Comparison of ENCODE assay signal across 21 cellular contexts in genomic region chr18:59911600-59911999, GRCh38. TPM values are rescaled to one million over a fixed set of nuclear protein-coding genes. Genes with fewer than 3 reads are reported as not detected.
DNase-seq lines count a peak whose midpoint lies in the region; ATAC-seq, FAIRE-seq and TF ChIP-seq lines count a peak whose summit lies in the region.
"Had no signal": no experiment of that assay in that cellular context is flagged by ENCODE, and none has a peak within 500 bp of the region (broad histone marks: within the 10 kb centered on the region; RNA-seq: fewer than 3 reads in every experiment).

No MANE protein-coding gene starts in this region.

- no peak overlapping the region for H3K4me2 ChIP-seq in astrocyte (ENCODE audit: low read length)
- H3K4me2 ChIP-seq: BLaER1 had no signal

- H3K4me3 ChIP-seq in astrocyte (ENCODE audit: insufficient read depth, low read depth, low read length): no peak overlapping the region
- H3K4me3 ChIP-seq: BLaER1, pancreas, skin epidermis, thoracic aorta had no signal

- H3K9ac ChIP-seq in astrocyte (ENCODE audit: low read length): no peak overlapping the region
- H3K9ac ChIP-seq: BLaER1 had no signal

- H2AFZ ChIP-seq in astrocyte (ENCODE audit: low read depth, low read length): no peak overlapping the region

- H3K36me3 Mint-ChIP-seq in HFFc6 (ENCODE audit: low read depth) (no peaks in the 10 kb centered on the region; the same call in 1 of the 2 replicates), astrocyte (ENCODE audit: low read depth, unreplicated experiment) (no peaks in the 10 kb centered on the region)
- H3K36me3 Mint-ChIP-seq: activated naive CD4-positive, alpha-beta T cell treated with anti-CD3 and anti-CD28 coated beads, Interleukin-2, amount 50 U/mL, for 72 hours had no signal

- no peaks in the 10 kb centered on the region for H3K36me3 ChIP-seq in astrocyte (ENCODE audit: insufficient read depth, low read length)
- H3K36me3 ChIP-seq: BLaER1, brain microvascular endothelial cell, pancreas, thoracic aorta had no signal

- no peak for ATAC-seq in GM19455 (IDR thresholded peaks at IDR 0.05; ENCODE audit: unreplicated experiment)
- ATAC-seq: activated naive CD4-positive, alpha-beta T cell treated with anti-CD3 and anti-CD28 coated beads, Interleukin-2, amount 50 U/mL, for 72 hours; activated T-cell treated with anti-CD3 and anti-CD28 coated beads, Interleukin-2, amount 50 U/mL, for 4 hours; left lobe of liver; Panc1 had no signal

- H3K27me3 Mint-ChIP-seq in HFFc6 (ENCODE audit: insufficient read depth) (no peaks in the 10 kb centered on the region; the same call in 1 of the 2 replicates), astrocyte (ENCODE audit: low read depth, unreplicated experiment) (no peaks in the 10 kb centered on the region)

- H3K27ac Mint-ChIP-seq in HFFc6 (peak overlapping the region; percentile 16; the same call in 1 of the 2 replicates), astrocyte (ENCODE audit: unreplicated experiment) (peak overlapping the region; percentile 23)
- H3K27ac Mint-ChIP-seq: activated CD4-positive, alpha-beta memory T cell treated with anti-CD3 and anti-CD28 coated beads, Interleukin-2, amount 10 ng/mL, durations not matched to agents 7 days and 5 days; activated naive CD4-positive, alpha-beta T cell treated with anti-CD3 and anti-CD28 coated beads, Interleukin-2, amount 50 U/mL, for 72 hours had no signal

- peaks cover 24% of the 10 kb centered on the region for H3K4me1 ChIP-seq in astrocyte (ENCODE audit: insufficient read depth, low read length)
- H3K4me1 ChIP-seq: pancreas had no signal

- no peak for FAIRE-seq in astrocyte (lab: Jason Lieb, UNC)
- FAIRE-seq: frontal cortex, H54, pancreas had no signal

- no peak overlapping the region for H3K4me3 Mint-ChIP-seq in HFFc6
- H3K4me3 Mint-ChIP-seq in astrocyte (ENCODE audit: unreplicated experiment): no peak overlapping the region
- H3K4me3 Mint-ChIP-seq: activated CD4-positive, alpha-beta memory T cell treated with anti-CD3 and anti-CD28 coated beads, Interleukin-2, amount 10 ng/mL, durations not matched to agents 7 days and 5 days; activated T-cell treated with anti-CD3 and anti-CD28 coated beads, Interleukin-2, amount 50 U/mL, for 4 hours had no signal

- DNase-seq in HFFc6 (no peak), NOMO-1 (lab: John Stamatoyannopoulos, UW; ENCODE audit: unreplicated experiment in 2 of 2) (peak; percentile 76 to 97), astrocyte (ENCODE audit: low read depth) (no peak), renal cortical epithelial cell (ENCODE audit: low read depth) (peak; percentile 53), KG1 (lab: John Stamatoyannopoulos, UW) (no peak), RKO (ENCODE audit: low spot score) (no peak)
- DNase-seq: activated CD4-positive, alpha-beta memory T cell treated with anti-CD3 and anti-CD28 coated beads, Interleukin-2, amount 10 ng/mL, durations not matched to agents 7 days and 5 days; activated T-cell treated with anti-CD3 and anti-CD28 coated beads, Interleukin-2, amount 50 U/mL, for 4 hours; brain microvascular endothelial cell; cortex of kidney; NCI-H446 treated with DMSO at 0.1 percent for 48 hours; pancreas had no signal

- TF ChIP-seq CTCF in HFFc6 (IDR thresholded peaks at IDR 0.05): no peak
- TF ChIP-seq CTCF in astrocyte (IDR thresholded peaks at IDR 0.05; ENCODE audit: insufficient read depth, low read depth, low read length): no peak

- no peaks in the 10 kb centered on the region for H4K20me1 ChIP-seq in astrocyte (ENCODE audit: insufficient read depth, low read length)
- H4K20me1 ChIP-seq: BLaER1 had no signal

- peaks cover 71% of the 10 kb centered on the region for H3K4me1 Mint-ChIP-seq in HFFc6 (ENCODE audit: low read depth)
- H3K4me1 Mint-ChIP-seq in astrocyte (ENCODE audit: low read depth, unreplicated experiment): peaks cover 40% of the 10 kb centered on the region

- no peaks in the 10 kb centered on the region for H3K9me3 ChIP-seq in astrocyte (ENCODE audit: insufficient read depth, low read depth, low read length)
- H3K9me3 ChIP-seq: pancreas, thoracic aorta had no signal

- no peak overlapping the region for H3K27ac ChIP-seq in astrocyte (ENCODE audit: low read depth, low read length)
- H3K27ac ChIP-seq: BLaER1, pancreas, skin epidermis, thoracic aorta had no signal

- no peaks in the 10 kb centered on the region for H3K9me3 Mint-ChIP-seq in HFFc6
- H3K9me3 Mint-ChIP-seq in astrocyte (ENCODE audit: unreplicated experiment): no peaks in the 10 kb centered on the region
- H3K9me3 Mint-ChIP-seq: activated CD4-positive, alpha-beta memory T cell treated with anti-CD3 and anti-CD28 coated beads, Interleukin-2, amount 10 ng/mL, durations not matched to agents 7 days and 5 days; activated T-cell treated with anti-CD3 and anti-CD28 coated beads, Interleukin-2, amount 50 U/mL, for 4 hours had no signal

- H3K27me3 ChIP-seq in astrocyte (ENCODE audit: insufficient read depth, low read length): no peaks in the 10 kb centered on the region
- H3K27me3 ChIP-seq: BLaER1, brain microvascular endothelial cell had no signal

- H3K79me2 ChIP-seq in astrocyte (ENCODE audit: insufficient read depth, low read length): no peaks in the 10 kb centered on the region

RNA-seq across cellular contexts. Expression of gene PMAIP1, which starts 11.8 kb away (rescaled TPM):
- total RNA-seq in HFFc6 (2021; fragmentation: NEBNext Ultra II Directional; extraction: Animal tissue kit (Norgen Biotek cat#: 25700)): 10 to 100 TPM in 1 of 6 experiments, 1 to 10 TPM in 5; 4.6 to 10.1 (median 5.9) TPM
- total RNA-seq in astrocyte (91.0 and 98.1 TPM in 2 replicates), renal cortical epithelial cell (11.6 and 69.3 TPM in 2 replicates)
- total RNA-seq: thoracic aorta had no signal

Comparison
In these comparisons a context has a peak if more than half of its experiments do, and no peak if none do; other contexts are left out.
1. DNase-seq: peak in NOMO-1 (2 of 2) and renal cortical epithelial cell (single experiment); none in HFFc6 (single experiment), astrocyte (single experiment), KG1 (single experiment) and RKO (single experiment).